In the genomic region with DNA sequence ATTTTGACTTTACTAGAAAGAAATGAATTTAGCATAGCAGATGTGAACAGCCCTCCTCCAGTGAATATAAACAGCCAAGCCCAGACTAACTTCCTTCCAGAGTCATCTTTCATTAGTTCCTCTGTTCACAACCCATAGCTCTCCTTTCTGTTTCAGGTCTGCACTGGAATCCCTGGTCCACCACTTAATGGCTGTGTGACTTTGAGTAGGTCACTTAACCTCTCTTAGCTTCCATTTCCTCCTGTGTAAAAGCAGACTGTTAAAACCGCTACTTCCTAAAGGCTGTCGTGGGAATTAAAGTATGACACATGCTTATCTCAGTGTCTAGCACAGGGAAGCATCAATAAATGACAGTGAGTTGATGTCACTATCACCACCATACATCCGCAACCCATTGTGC, we compare ENCODE assay signal across 24 cellular contexts. TPM values are rescaled to one million over a fixed set of nuclear protein-coding genes. Genes with fewer than 3 reads are reported as not detected.
A peak's percentile ranks its signal among the peaks of the same experiment; 100 is the strongest.
DNase-seq lines count a peak whose midpoint lies in the region; ATAC-seq, FAIRE-seq and TF ChIP-seq lines count a peak whose summit lies in the region.
"Had no signal": no experiment of that assay in that cellular context is flagged by ENCODE, and none has a peak within 500 bp of the region (broad histone marks: within the 10 kb centered on the region; RNA-seq: fewer than 3 reads in every experiment).

No MANE protein-coding gene starts in this region.

- H3K9ac ChIP-seq in BLaER1: no peak overlapping the region

- H3K27ac Mint-ChIP-seq in T-helper 17 cell (peak overlapping the region; percentile 0), HFFc6 (no peak overlapping the region)
- H3K27ac Mint-ChIP-seq: CD4-positive, alpha-beta T cell had no signal

- H3K4me3 Mint-ChIP-seq in T-helper 17 cell: no peak overlapping the region
- no peak overlapping the region for H3K4me3 Mint-ChIP-seq in HFFc6
- H3K4me3 Mint-ChIP-seq: CD4-positive, alpha-beta T cell; IgD-negative memory B cell had no signal

- intact Hi-C loops in esophagus squamous epithelium (cut with DNase I): no loop called here

- H3K4me2 ChIP-seq in BLaER1: peak overlapping the region; percentile 67
- H3K4me2 ChIP-seq: PC-9 had no signal

- no peaks in the 10 kb centered on the region for H4K20me1 ChIP-seq in BLaER1

- TF ChIP-seq POLR2A in GM12891 (IDR thresholded peaks at IDR 0.05; ENCODE audit: low read depth, low read length): no peak
- no peak for TF ChIP-seq POLR2A in esophagus squamous epithelium (IDR thresholded peaks at IDR 0.05)

- H3K4me3 ChIP-seq in BLaER1 (no peak overlapping the region), esophagus squamous epithelium (no peak overlapping the region)
- H3K4me3 ChIP-seq: PC-9 had no signal

- H3K4me1 Mint-ChIP-seq in T-helper 17 cell (peaks cover 4% of the 10 kb centered on the region), HFFc6 (ENCODE audit: low read depth) (0 out of 2 replicates have a peak, but pooled peaks cover 7% of the 10 kb centered on the region)

- FAIRE-seq in GM12891 (lab: Jason Lieb, UNC): peak; percentile 59
- FAIRE-seq: GM19239, H54 had no signal

- H3K4me1 ChIP-seq in BLaER1 (peaks cover 18% of the 10 kb centered on the region), esophagus squamous epithelium (peaks cover 0 to 76% (median 19%) of the 10 kb centered on the region in 3 donors)

- no peaks in the 10 kb centered on the region for H3K9me3 Mint-ChIP-seq in HFFc6
- H3K9me3 Mint-ChIP-seq: CD4-positive, alpha-beta T cell; IgD-negative memory B cell had no signal

- no peak for ATAC-seq in T-helper 17 cell
- ATAC-seq in GM19351 (IDR thresholded peaks at IDR 0.05; ENCODE audit: unreplicated experiment): no peak

- H3K36me3 ChIP-seq in BLaER1 (no peaks in the 10 kb centered on the region), esophagus squamous epithelium (no peaks in the 10 kb centered on the region)

- TF ChIP-seq CTCF in esophagus squamous epithelium (IDR thresholded peaks at IDR 0.05): no peak
- no peak for TF ChIP-seq CTCF in HFFc6 (IDR thresholded peaks at IDR 0.05)

- peaks cover 8% of the 10 kb centered on the region for H3K27me3 ChIP-seq in BLaER1
- H3K27me3 ChIP-seq in esophagus squamous epithelium: peaks cover 0 to 17% (median 0%) of the 10 kb centered on the region in 4 donors

- 75 to 82% methylated on average over 2 to 3 of the region's 3 CpGs for WGBS in esophagus squamous epithelium, 2 donors

- no peak overlapping the region for H3K27ac ChIP-seq in BLaER1
- H3K27ac ChIP-seq in esophagus squamous epithelium: peak overlapping the region in 3 of 4 donors; percentile 28 to 75 (median 68)
- H3K27ac ChIP-seq: PC-9 had no signal

- H3K27me3 Mint-ChIP-seq in T-helper 17 cell (peaks cover 46% of the 10 kb centered on the region), HFFc6 (ENCODE audit: insufficient read depth) (peaks cover 32% of the 10 kb centered on the region)

- H3K36me3 Mint-ChIP-seq in T-helper 17 cell (ENCODE audit: low read depth) (no peaks in the 10 kb centered on the region), HFFc6 (ENCODE audit: low read depth) (no peaks in the 10 kb centered on the region)
- H3K36me3 Mint-ChIP-seq: IgD-negative memory B cell had no signal

- H3K9me3 ChIP-seq in BLaER1: no peaks in the 10 kb centered on the region
- no peaks in the 10 kb centered on the region for H3K9me3 ChIP-seq in T-helper 17 cell (ENCODE audit: control insufficient read depth, low read length, poor library complexity, severe bottlenecking)
- no peaks in the 10 kb centered on the region for H3K9me3 ChIP-seq in esophagus squamous epithelium

- DNase-seq in GM12891 (ENCODE audit: insufficient read length, low spot score): no peak
- DNase-seq in T-helper 17 cell: no peak
- DNase-seq in esophagus squamous epithelium (lab: John Stamatoyannopoulos, UW): no peak
- no peak for DNase-seq in HFFc6
- no peak for DNase-seq in NCI-H526 (lab: John Stamatoyannopoulos, UW)
- no peak for DNase-seq in activated CD4-positive, alpha-beta T cell treated with anti-CD3 and anti-CD28 coated beads, Interleukin-2, amount 50 U/mL, for 4 hours
- DNase-seq: CD4-positive, alpha-beta T cell; DMS53; NCI-H1105 treated with DMSO at 0.1 percent for 48 hours; NCI-H2029; NCI-H446 treated with DMSO at 0.1 percent for 48 hours; NCI-H526 treated with DMSO at 0.1 percent for 48 hours; PC-9; RPMI8226; SHP77; T-helper 1 cell had no signal

TF ChIP-seq in GM12891, 5 proteins besides CTCF, POLR2A, EP300 and RAD21:
- TF ChIP-seq TAF1 (IDR thresholded peaks at IDR 0.05; ENCODE audit: low read depth, low read length): no peak
- 0 out of 2 replicates have a peak, but pooled peaks have one; percentile 2 for TF ChIP-seq SPI1 (IDR thresholded peaks at IDR 0.05; ENCODE audit: low read depth, low read length)

RNA-seq across cellular contexts. Expression of gene SLC6A4, which starts 7.5 kb away (rescaled TPM):
- polyA plus RNA-seq in GM12891 (2012; ENCODE audit: low read depth, missing spikeins): 2.1 TPM
- total RNA-seq in T-helper 17 cell: 1 to 10 TPM in 1 of 2 donors, under 1 TPM in 1; 0.10 to 5.0 TPM
- total RNA-seq in esophagus squamous epithelium: 1 to 10 TPM in 3 of 4 donors, under 1 TPM in 1; 0.48 to 8.2 (median 3.5) TPM
- not detected for total RNA-seq in HFFc6 (2021; fragmentation: NEBNext Ultra II Directional; extraction: Animal tissue kit (Norgen Biotek cat#: 25700))
- total RNA-seq: CD4-positive, alpha-beta T cell; Daoy; G401; PC-9 had no signal
- polyA plus RNA-seq: BJ had no signal
